Comparison of ENCODE assay signal across 22 cellular contexts in the genomic region with DNA sequence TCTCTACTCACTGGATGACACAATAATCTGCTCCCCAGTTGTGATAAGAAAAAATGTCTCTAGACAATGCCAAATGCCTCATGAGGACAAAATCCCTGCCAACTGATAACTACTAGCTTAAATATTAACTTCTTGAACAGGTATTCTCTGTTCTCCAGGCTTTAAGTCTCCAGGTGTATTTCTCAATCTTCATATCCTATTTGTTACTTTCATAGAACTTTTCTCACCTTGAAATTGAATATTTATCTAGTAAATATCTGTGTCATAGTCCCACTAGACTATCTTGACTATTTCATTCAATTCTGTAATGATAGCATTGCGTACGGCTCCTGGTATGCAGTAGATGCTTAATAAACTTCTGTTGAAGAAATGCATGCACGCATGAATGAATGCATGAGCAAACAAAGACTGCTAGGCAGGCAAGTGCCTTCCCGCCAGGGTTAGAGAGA. TPM values are rescaled to one million over a fixed set of nuclear protein-coding genes. Genes with fewer than 3 reads are reported as not detected.
"Had no signal": no experiment of that assay in that cellular context is flagged by ENCODE, and none has a peak within 500 bp of the region (broad histone marks: within the 10 kb centered on the region; RNA-seq: fewer than 3 reads in every experiment).

No MANE protein-coding gene starts in this region.

- DNase-seq: activated CD4-positive, alpha-beta T cell treated with anti-CD3 and anti-CD28 coated beads for 48 hours; activated CD4-positive, alpha-beta T cell treated with anti-CD3 and anti-CD28 coated beads, Interleukin-2, amount 50 U/mL, for 4 hours; activated CD4-positive, CD25-positive, alpha-beta regulatory T cell treated with anti-CD3 and anti-CD28 coated beads, Interleukin-2, amount 50 U/mL, for 72 hours; activated CD8-positive, alpha-beta memory T cell treated with anti-CD3 and anti-CD28 coated beads, Interleukin-2, amount 50 U/mL, for 48 hours; activated CD8-positive, alpha-beta T cell treated with anti-CD3 and anti-CD28 coated beads, Interleukin-2, amount 10 ng/mL, durations not matched to agents 7 days and 5 days; activated naive CD4-positive, alpha-beta T cell treated with anti-CD3 and anti-CD28 coated beads, Interleukin-2, amount 50 U/mL, for 16 hours; activated T-cell treated with anti-CD3 and anti-CD28 coated beads, Interleukin-2, amount 50 U/mL, for 1 hour; aorta; Karpas-422; NCI-H1105 treated with DMSO at 0.1 percent for 48 hours; NCI-H1436 treated with DMSO at 0.1 percent for 48 hours; NCI-H187; NCI-H2081; NCI-H446; NCI-H524; Peyer's patch; Right ventricle myocardium superior; SJCRH30; SK-N-SH; SW 1271 had no signal

- ATAC-seq: activated CD8-positive, alpha-beta T cell treated with anti-CD3 and anti-CD28 coated beads, Interleukin-2, amount 10 ng/mL, durations not matched to agents 7 days and 5 days; WTC11 had no signal

- H3K9me3 ChIP-seq: Peyer's patch, SJCRH30, SK-N-SH had no signal

- H3K36me3 ChIP-seq: Peyer's patch, SJCRH30 had no signal

- H3K27ac ChIP-seq: RWPE1, SJCRH30 had no signal

- H3K27me3 ChIP-seq: Peyer's patch, SJCRH30 had no signal

- H3K4me1 ChIP-seq: SJCRH30 had no signal

- H3K4me3 ChIP-seq: SJCRH30 had no signal

RNA-seq across cellular contexts. Expression of a gene that starts 15.9 kb away (rescaled TPM):
- total RNA-seq: activated CD8-positive, alpha-beta T cell treated with anti-CD3 and anti-CD28 coated beads, Interleukin-2, amount 10 ng/mL, durations not matched to agents 7 days and 5 days; aorta; Right ventricle myocardium superior; SJCRH30 had no signal
- polyA plus RNA-seq: SK-N-SH had no signal

RNA-seq across cellular contexts. Expression of a gene that starts 39.7 kb away (rescaled TPM):
- polyA plus RNA-seq: SK-N-SH had no signal
